In the genomic region with DNA sequence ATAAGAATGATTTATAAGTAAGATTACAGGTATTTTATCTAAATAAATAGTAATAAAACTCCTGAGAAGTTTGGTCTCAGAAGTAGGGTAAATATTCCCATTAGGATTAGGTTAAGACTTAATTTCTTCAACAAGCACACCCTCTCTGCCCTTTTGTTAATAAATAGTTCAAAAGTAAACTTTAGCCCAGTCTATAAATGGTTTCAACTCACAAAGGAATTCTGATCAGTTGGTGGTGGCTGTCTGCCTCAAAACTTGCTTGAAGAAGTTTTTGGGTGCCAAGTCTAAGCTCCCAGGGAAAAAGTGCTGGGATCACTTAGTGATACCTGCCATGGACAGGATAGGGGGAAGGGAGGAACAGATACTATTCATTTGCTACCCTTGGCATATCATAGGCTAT, we compare ENCODE assay signal across 21 cellular contexts. TPM values are rescaled to one million over a fixed set of nuclear protein-coding genes. Genes with fewer than 3 reads are reported as not detected.
DNase-seq lines count a peak whose midpoint lies in the region; ATAC-seq, FAIRE-seq and TF ChIP-seq lines count a peak whose summit lies in the region.
"Had no signal": no experiment of that assay in that cellular context is flagged by ENCODE, and none has a peak within 500 bp of the region (broad histone marks: within the 10 kb centered on the region; RNA-seq: fewer than 3 reads in every experiment).

No MANE protein-coding gene starts in this region.

- peaks cover 83% of the 10 kb centered on the region for H4K20me1 ChIP-seq in HepG2 (ENCODE audit: insufficient read depth, low read length)

- TF ChIP-seq CTCF in heart left ventricle (IDR thresholded peaks at IDR 0.05) (no peak), HepG2 (CRISPR knock-in tag; IDR thresholded peaks at IDR 0.05) (no peak), vagina (IDR thresholded peaks at IDR 0.05) (no peak)

- intact Hi-C loops in heart left ventricle (cut with DNase I) (loop anchor here in 1 of 10 donors (10.0 kb wide), 1 partner anchor 190 kb away; a partner anchor contains a TSS), Right ventricle myocardium superior (cut with DNase I) (no loop called here), HepG2 (cut with micrococcal nuclease; ENCODE audit: unreplicated experiment) (no loop called here), vagina (cut with DNase I) (loop anchor here (5.0 kb wide), 1 partner anchor 732 kb away; no protein-coding TSS in a partner anchor)

- POLR2A ChIA-PET in HepG2 (lab: Yijun Ruan, JAX), result interaction anchor here (1.0 to 1.4 kb wide), 3 partner anchors 10 to 23 kb away, joined by 3 to 4 read pairs (median 3); a partner anchor contains a TSS

- H3K36me3 ChIP-seq in heart left ventricle (no peaks in the 10 kb centered on the region), HepG2 (replicated peaks in 1 of 2; ENCODE audit: control insufficient read depth in 1 of 2, insufficient read depth in 2 of 2, low read length in 2 of 2) (peaks cover 0 to 23% of the 10 kb centered on the region in 2 experiments; a peak in 4 of 5 replicates), vagina (no peaks in the 10 kb centered on the region), MG63 (peaks cover 30% of the 10 kb centered on the region)

- H3K27me3 ChIP-seq in heart left ventricle, result no peaks in the 10 kb centered on the region
- no peaks in the 10 kb centered on the region for H3K27me3 ChIP-seq in HepG2 (ENCODE audit: control insufficient read depth in 1 of 2, insufficient read depth in 2 of 2, low read length in 2 of 2)
- no peaks in the 10 kb centered on the region for H3K27me3 ChIP-seq in vagina
- no peaks in the 10 kb centered on the region for H3K27me3 ChIP-seq in MG63

- peaks cover 100% of the 10 kb centered on the region for H3K79me2 ChIP-seq in HepG2 (ENCODE audit: insufficient read depth, low read length)

- H3K27ac ChIP-seq in heart left ventricle (peak overlapping the region in 11 of 12 donors; percentile 55 to 84 (median 70)), HepG2 (ENCODE audit: extremely low read length, insufficient read depth, low read length) (peak overlapping the region; percentile 79), vagina (peak overlapping the region; percentile 72)
- H3K27ac ChIP-seq: C4-2B had no signal

- TF ChIP-seq RAD21 in HepG2 (CRISPR knock-in tag; IDR thresholded peaks at IDR 0.05), result no peak

- H3K4me1 ChIP-seq in heart left ventricle (peaks cover 12 to 100% (median 89%) of the 10 kb centered on the region in 12 donors), HepG2 (ENCODE audit: insufficient read depth, low read length) (peaks cover 97% of the 10 kb centered on the region), vagina (peaks cover 77% of the 10 kb centered on the region)

- no TSS peak for BruUV-seq in HepG2 (replicated peaks; lab: Mats Ljungman, UMichigan)

- TF ChIP-seq EP300 in HepG2 (IDR thresholded peaks at IDR 0.05; ENCODE audit: low read depth in 2 of 2, low read length in 2 of 2) (peak in 1 of 2 experiments; percentile 50; a peak in 2 of 4 replicates), HepG2 (CRISPR knock-in tag; IDR thresholded peaks at IDR 0.05; ENCODE audit: borderline replicate concordance) (no peak)

- peak overlapping the region; percentile 75 for H3K4me2 ChIP-seq in HepG2 (ENCODE audit: low read depth, low read length)

- ATAC-seq in heart left ventricle (no peak), Right ventricle myocardium superior (ENCODE audit: poor library complexity) (no peak), HepG2 (peak; percentile 37; the same call in 2 of the 3 replicates), HG02798 (IDR thresholded peaks at IDR 0.05; ENCODE audit: poor library complexity, unreplicated experiment) (no peak)
- ATAC-seq: activated T-helper 17 cell treated with anti-CD3 and anti-CD28 coated beads, Interleukin-2, amount 50 U/mL, for 72 hours; stimulated activated naive CD8-positive, alpha-beta T cell treated with anti-CD3 and anti-CD28 coated beads, Interleukin-15, Interleukin-2, amounts not matched to agents 100 U/mL and 50 U/mL, for 24 hours; T-helper 17 cell had no signal

- DNase-seq in heart left ventricle (no peak), Right ventricle myocardium superior (no peak), HepG2 (ENCODE audit: low spot score) (no peak), renal cortical epithelial cell (ENCODE audit: low read depth) (peak; percentile 61), vagina (ENCODE audit: extremely low spot score in 2 of 2) (no peak), MG63 (no peak), MV-4-11 (lab: John Stamatoyannopoulos, UW) (no peak)
- DNase-seq: 8988T; activated CD4-positive, CD25-positive, alpha-beta regulatory T cell; amniotic stem cell; NCI-H187 treated with DMSO at 0.1 percent for 48 hours; NCI-H446; SHP77 treated with DMSO at 0.1 percent for 48 hours; stimulated activated naive CD8-positive, alpha-beta T cell treated with anti-CD3 and anti-CD28 coated beads, Interleukin-15, Interleukin-2, amounts not matched to agents 100 U/mL and 50 U/mL, for 24 hours; T-helper 17 cell had no signal

- no peak for FAIRE-seq in HepG2 (lab: Jason Lieb, UNC)
- FAIRE-seq: colon, GM18507 had no signal

- H3K4me3 ChIP-seq in heart left ventricle (no peak overlapping the region), HepG2 (replicated peaks in 1 of 3; ENCODE audit: insufficient read depth in 1 of 3, low read depth in 2 of 3, low read length in 3 of 3) (peak overlapping the region in 1 of 3 experiments; percentile 36; a peak in 2 of 6 replicates), vagina (no peak overlapping the region), MG63 (no peak overlapping the region)

- CTCF ChIA-PET in HepG2 (lab: Yijun Ruan, JAX; ENCODE audit: low intra/inter-chr PET ratio, low total read pairs), result no interaction called here

- TF ChIP-seq POLR2A in heart left ventricle (IDR thresholded peaks at IDR 0.05) (no peak), HepG2 (IDR thresholded peaks at IDR 0.05; ENCODE audit: insufficient read depth in 1 of 2, low read depth in 2 of 2, low read length in 2 of 2) (peak in 1 of 2 experiments; percentile 34; a peak in 1 of 4 replicates), vagina (IDR thresholded peaks at IDR 0.05) (no peak)

- no peaks in the 10 kb centered on the region for H3K9me3 ChIP-seq in heart left ventricle
- H3K9me3 ChIP-seq in HepG2 (ENCODE audit: low read length), result no peaks in the 10 kb centered on the region
- no peaks in the 10 kb centered on the region for H3K9me3 ChIP-seq in vagina
- H3K9me3 ChIP-seq in MG63, result no peaks in the 10 kb centered on the region

- peak overlapping the region; percentile 48 for H3K9ac ChIP-seq in HepG2 (ENCODE audit: insufficient read depth, low read depth, low read length)
- H3K9ac ChIP-seq: parathyroid adenoma had no signal

- in situ Hi-C loops in HepG2 (cut with HindIII; ENCODE audit: extremely low pct_ligation_motif_present, low pct_unique_long_range_greater_than_20kb), result no loop called here

- no peak overlapping the region for H2AFZ ChIP-seq in HepG2 (ENCODE audit: low read length)
- H2AFZ ChIP-seq: parathyroid adenoma had no signal

TF ChIP-seq in HepG2, 621 proteins besides CTCF, POLR2A, EP300 and RAD21 (continues in another document):
- no peak for TF ChIP-seq GTF3A (CRISPR knock-in tag; conservative IDR thresholded peaks at IDR 0.05)
- no peak for TF ChIP-seq ZMYM2 (CRISPR knock-in tag; IDR thresholded peaks at IDR 0.05)
- TF ChIP-seq RBM22 (optimal IDR thresholded peaks at IDR 0.05; ENCODE audit: low read length), result peak; percentile 29
- TF ChIP-seq HDAC2 (CRISPR knock-in tag; IDR thresholded peaks at IDR 0.05), result 0 out of 2 replicates have a peak, but pooled peaks have one; percentile 11
- TF ChIP-seq PAWR (CRISPR knock-in tag; IDR thresholded peaks at IDR 0.05; ENCODE audit: borderline replicate concordance), result no peak
- TF ChIP-seq, protein P1, sequence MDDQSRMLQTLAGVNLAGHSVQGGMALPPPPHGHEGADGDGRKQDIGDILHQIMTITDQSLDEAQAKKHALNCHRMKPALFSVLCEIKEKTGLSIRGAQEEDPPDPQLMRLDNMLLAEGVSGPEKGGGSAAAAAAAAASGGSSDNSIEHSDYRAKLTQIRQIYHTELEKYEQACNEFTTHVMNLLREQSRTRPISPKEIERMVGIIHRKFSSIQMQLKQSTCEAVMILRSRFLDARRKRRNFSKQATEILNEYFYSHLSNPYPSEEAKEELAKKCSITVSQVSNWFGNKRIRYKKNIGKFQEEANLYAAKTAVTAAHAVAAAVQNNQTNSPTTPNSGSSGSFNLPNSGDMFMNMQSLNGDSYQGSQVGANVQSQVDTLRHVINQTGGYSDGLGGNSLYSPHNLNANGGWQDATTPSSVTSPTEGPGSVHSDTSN (CRISPR knock-in tag; IDR thresholded peaks at IDR 0.05; ENCODE audit: borderline replicate concordance), result no peak
- no peak for TF ChIP-seq HOXA9 (CRISPR knock-in tag; IDR thresholded peaks at IDR 0.05; ENCODE audit: borderline replicate concordance)

RNA-seq across cellular contexts. Expression of a gene that starts 22.9 kb away (rescaled TPM):
- total RNA-seq in heart left ventricle, result 100 to 1,000 TPM in 1 of 9 donors, 10 to 100 TPM in 8; 59.4 to 100 (median 83.1) TPM
- polyA plus RNA-seq in heart left ventricle, result 10 to 100 TPM; 18.5 to 41.9 TPM
- total RNA-seq in Right ventricle myocardium superior, result 69.3 TPM
- 30.8 and 48.1 TPM in 2 replicates for total RNA-seq in HepG2 (2016; rRNA removed; fragmentation: Illumina TruSeq; extraction: Trizol)
- total RNA-seq in HepG2 (2016; cell fraction: cytosol; rRNA removed; fragmentation: Illumina TruSeq; extraction: Trizol; ENCODE audit: low read depth), result 4.0 and 5.0 TPM in 2 replicates
- total RNA-seq in HepG2 (2016; cell fraction: insoluble cytoplasmic fraction; rRNA removed; fragmentation: Illumina TruSeq; extraction: Trizol), result 27.9 and 48.3 TPM in 2 replicates
- total RNA-seq in HepG2 (2016; cell fraction: membrane; rRNA removed; fragmentation: Illumina TruSeq; extraction: Trizol), result 15.6 and 16.3 TPM in 2 replicates
- 50.3 and 53.0 TPM in 2 replicates for total RNA-seq in HepG2 (2016; cell fraction: nucleus; rRNA removed; fragmentation: Illumina TruSeq; extraction: Trizol)
- polyA plus RNA-seq in HepG2 (2011; rRNA removed), result 59.0 and 62.9 TPM in 2 replicates
- 44.6 and 63.1 TPM in 2 replicates for polyA plus RNA-seq in HepG2 (2011; cell fraction: cytosol; rRNA removed)
- polyA plus RNA-seq in HepG2 (2011; cell fraction: nucleus; rRNA removed), result 78.5 and 95.6 TPM in 2 replicates
- polyA plus RNA-seq in HepG2 (2012), result 49.8 and 59.5 TPM in 2 replicates
- 0.49 and 0.73 TPM in 2 replicates for polyA plus RNA-seq in HepG2 (2016; cell fraction: cytosol; fragmentation: Illumina TruSeq; extraction: Trizol; ENCODE audit: low read depth)
- 27.4 and 31.9 TPM in 2 replicates for polyA plus RNA-seq in HepG2 (2016; cell fraction: insoluble cytoplasmic fraction; fragmentation: Illumina TruSeq; extraction: Trizol; ENCODE audit: low read depth)
- polyA plus RNA-seq in HepG2 (2016; cell fraction: membrane; fragmentation: Illumina TruSeq; extraction: Trizol; ENCODE audit: low read depth), result 4.4 and 4.9 TPM in 2 replicates
- 32.1 and 37.5 TPM in 2 replicates for polyA plus RNA-seq in HepG2 (2016; cell fraction: nucleus; fragmentation: Illumina TruSeq; extraction: Trizol; ENCODE audit: insufficient read depth, low read depth)
- 48.4 and 211 TPM in 2 replicates for polyA minus RNA-seq in HepG2 (2011; rRNA and poly(A)+ RNA removed; ENCODE audit: low replicate concordance)
- polyA minus RNA-seq in HepG2 (2011; cell fraction: cytosol; rRNA and poly(A)+ RNA removed), result 125 and 134 TPM in 2 replicates
- 274 and 278 TPM in 2 replicates for polyA minus RNA-seq in HepG2 (2011; cell fraction: nucleus; rRNA and poly(A)+ RNA removed)
- total RNA-seq in renal cortical epithelial cell, result 36.5 and 124 TPM in 2 replicates
- total RNA-seq in vagina, result 63.1 TPM
- 28.6 and 37.7 TPM in 2 replicates for total RNA-seq in MG63 (2014; rRNA removed; shearing (Covaris generic); ENCODE audit: low replicate concordance)
